Comparison of ENCODE assay signal across 8 cellular contexts in genomic region chr4:183659029-183659870, GRCh38. TPM values are rescaled to one million over a fixed set of nuclear protein-coding genes. Genes with fewer than 3 reads are reported as not detected.
DNase-seq lines count a peak whose midpoint lies in the region; ATAC-seq and TF ChIP-seq lines count a peak whose summit lies in the region.

Gene RWDD4 (minus strand): TSS chr4:183659185. CDS start chr4:183658952, 233 bp downstream.
Gene TRAPPC11 (plus strand): TSS chr4:183659293. CDS start chr4:183663868, 4,575 bp downstream.

- peak; percentile 54 for DNase-seq in NCI-H187 treated with DMSO at 0.1 percent for 48 hours (lab: John Stamatoyannopoulos, UW)
- peak; percentile 91 to 98 for DNase-seq in ascending aorta (ENCODE audit: low spot score in 2 of 2)
- peak; percentile 99 for DNase-seq in right cardiac atrium
- peak; percentile 98 for DNase-seq in putamen (ENCODE audit: low spot score)
- peak in 1 of 2 donors; percentile 97 for DNase-seq in vagina (ENCODE audit: extremely low spot score in 2 of 2)

- H3K9me3 ChIP-seq in ascending aorta: no peaks in the 10 kb centered on the region
- H3K9me3 ChIP-seq in right cardiac atrium (ENCODE audit: control insufficient read depth, low read length): no peaks in the 10 kb centered on the region
- H3K9me3 ChIP-seq in vagina: no peaks in the 10 kb centered on the region

- under 1% methylated on average over 57 of the region's 63 CpGs for WGBS in right cardiac atrium

- peak within 1 kb of the TSS; percentile 89 to 90 for H3K27ac ChIP-seq in ascending aorta
- H3K27ac ChIP-seq in right cardiac atrium (ENCODE audit: low read length): peak within 1 kb of the TSS; percentile 94
- H3K27ac ChIP-seq in vagina: peak within 1 kb of the TSS; percentile 86

- peaks cover 3 to 14% of the 10 kb centered on the region in 2 donors for H3K4me1 ChIP-seq in ascending aorta
- H3K4me1 ChIP-seq in right cardiac atrium (ENCODE audit: control insufficient read depth, insufficient read depth, low read length): peaks cover 1% of the 10 kb centered on the region
- peaks cover 31% of the 10 kb centered on the region for H3K4me1 ChIP-seq in vagina

- H3K27me3 ChIP-seq in ascending aorta (no peaks in the 10 kb centered on the region), right cardiac atrium (ENCODE audit: control insufficient read depth, insufficient read depth) (no peaks in the 10 kb centered on the region), vagina (no peaks in the 10 kb centered on the region)

- peak within 1 kb of the TSS; percentile 71 to 98 for H3K4me3 ChIP-seq in ascending aorta
- peak within 1 kb of the TSS; percentile 94 for H3K4me3 ChIP-seq in right cardiac atrium (ENCODE audit: low read length)
- peak within 1 kb of the TSS; percentile 73 to 78 for H3K4me3 ChIP-seq in vagina

- H3K36me3 ChIP-seq in ascending aorta (no peaks in the 10 kb centered on the region), vagina (no peaks in the 10 kb centered on the region)

- peak in 1 of 2 donors; percentile 68 for TF ChIP-seq POLR2A in vagina (IDR thresholded peaks at IDR 0.05)

- peak; percentile 97 for ATAC-seq in GM18499 (IDR thresholded peaks at IDR 0.05; ENCODE audit: insufficient read depth, unreplicated experiment)
- peak; percentile 99 for ATAC-seq in HG02943 (IDR thresholded peaks at IDR 0.05; ENCODE audit: low read depth, unreplicated experiment)
- peak; percentile 100 for ATAC-seq in right cardiac atrium

- intact Hi-C loops in T-helper 2 cell treated with Interferon-gamma antibody and Interleukin-4, amounts not matched to agents 100 ng/mL and 5 ng/mL, for 36 hours (cut with micrococcal nuclease): loop anchor here (1.0 to 5.0 kb wide), 8 partner anchors 37 to 1738 kb away; partner anchors contain the start of genes ANKRD37, CDKN2AIP and DCTD
- intact Hi-C loops in ascending aorta (cut with DNase I) (loop anchor here (1.0 to 2.0 kb wide), 5 partner anchors 20 to 560 kb away; partner anchors contain the start of genes CDKN2AIP and WWC2), right cardiac atrium (cut with DNase I) (no loop called here), vagina (cut with DNase I) (loop anchor here (10.0 kb wide), 1 partner anchor 154 kb away; the partner anchor contains the start of gene ING2)

- TF ChIP-seq CTCF in ascending aorta (IDR thresholded peaks at IDR 0.05) (peak; percentile 38 to 45 (median 45)), vagina (IDR thresholded peaks at IDR 0.05) (peak in 1 of 3 experiments; percentile 35)

RNA-seq across cellular contexts. Expression of gene RWDD4, which starts in this region (rescaled TPM):
- total RNA-seq in T-helper 2 cell treated with Interferon-gamma antibody and Interleukin-4, amounts not matched to agents 100 ng/mL and 5 ng/mL, for 36 hours: 14.1 and 15.1 TPM in 2 replicates
- 38.6 TPM for total RNA-seq in ascending aorta
- total RNA-seq in right cardiac atrium: 10 to 100 TPM; 15.9 to 21.4 (median 18.2) TPM
- polyA plus RNA-seq in right cardiac atrium: 14.2 TPM
- total RNA-seq in vagina: 18.2 TPM

RNA-seq across cellular contexts. Expression of gene TRAPPC11, which starts in this region (rescaled TPM):
- total RNA-seq in T-helper 2 cell treated with Interferon-gamma antibody and Interleukin-4, amounts not matched to agents 100 ng/mL and 5 ng/mL, for 36 hours: 25.8 and 29.8 TPM in 2 replicates
- total RNA-seq in ascending aorta (124 TPM), right cardiac atrium (10 to 100 TPM; 18.6 to 21.4 (median 20.5) TPM), vagina (40.3 TPM)
- polyA plus RNA-seq in right cardiac atrium: 12.6 TPM

Comparison
In these comparisons a context has a peak if more than half of its experiments do, and no peak if none do; other contexts are left out.
1. intact Hi-C loops: an anchor here in T-helper 2 cell treated with Interferon-gamma antibody and Interleukin-4, amounts not matched to agents 100 ng/mL and 5 ng/mL, for 36 hours (1.0 to 5.0 kb wide), ascending aorta (1.0 to 2.0 kb wide) and vagina (10.0 kb wide); none called in right cardiac atrium.